9 cellular contexts compared by ENCODE assay signal in the genomic region with DNA sequence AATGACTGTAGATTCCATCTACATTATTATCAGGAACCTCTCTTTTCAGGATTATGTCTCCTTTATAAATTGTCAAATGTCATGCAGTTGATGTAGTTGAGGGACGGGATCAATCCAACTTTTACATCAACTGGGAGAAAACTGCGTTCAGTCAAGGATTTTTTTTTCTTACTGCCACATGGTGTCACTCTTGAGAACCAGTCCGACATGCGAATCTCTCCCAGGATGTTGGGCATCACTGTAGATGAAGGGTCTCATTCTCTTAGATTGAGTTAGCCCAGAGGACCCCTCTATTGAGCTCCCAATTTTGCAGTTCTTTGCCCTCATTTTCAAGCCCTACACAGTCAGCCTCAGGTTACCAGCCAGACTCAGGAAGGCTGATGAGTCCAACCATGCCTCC.
A peak's percentile ranks its signal among the peaks of the same experiment; 100 is the strongest.
DNase-seq lines count a peak whose midpoint lies in the region; ATAC-seq and TF ChIP-seq lines count a peak whose summit lies in the region.
"Had no signal": no experiment of that assay in that cellular context is flagged by ENCODE, and none has a peak within 500 bp of the region (broad histone marks: within the 10 kb centered on the region; RNA-seq: fewer than 3 reads in every experiment).

No MANE protein-coding gene starts in this region.

- no peaks in the 10 kb centered on the region for H3K79me2 ChIP-seq in H9 (ENCODE audit: insufficient read depth, low read length)

- no peak overlapping the region for H2AFZ ChIP-seq in H9 (ENCODE audit: low read length)

- no peaks in the 10 kb centered on the region for H3K79me1 ChIP-seq in H9 (ENCODE audit: insufficient read depth, low read depth, low read length, poor library complexity, severe bottlenecking)

- H4K91ac ChIP-seq in H9 (ENCODE audit: insufficient read length, low read depth, low read length): no peak overlapping the region

- H4K5ac ChIP-seq in H9 (ENCODE audit: insufficient read length, low read depth, low read length): no peak overlapping the region

- H3K27ac ChIP-seq in H9 (ENCODE audit: insufficient read length, low read depth, low read length): no peak overlapping the region
- no peak overlapping the region for H3K27ac ChIP-seq in uterus

- H3K9me3 ChIP-seq in H9 (ENCODE audit: control insufficient read depth, low read depth, low read length): no peaks in the 10 kb centered on the region
- no peaks in the 10 kb centered on the region for H3K9me3 ChIP-seq in uterus

- H3K4me3 Mint-ChIP-seq in H9: no peak overlapping the region
- H3K4me3 Mint-ChIP-seq: activated CD4-positive, alpha-beta T cell treated with anti-CD3 and anti-CD28 coated beads, Interleukin-2, amount 10 ng/mL, durations not matched to agents 7 days and 5 days had no signal

- H4K8ac ChIP-seq in H9 (replicated peaks; ENCODE audit: insufficient read length, low read depth, low read length): no peak overlapping the region

- no peak overlapping the region for H3K18ac ChIP-seq in H9 (ENCODE audit: insufficient read length, low read depth, low read length)

- H3K4me1 Mint-ChIP-seq in H9: peaks cover 13 to 15% of the 10 kb centered on the region in 2 experiments
- H3K4me1 Mint-ChIP-seq: activated CD4-positive, alpha-beta T cell treated with anti-CD3 and anti-CD28 coated beads, Interleukin-2, amount 10 ng/mL, durations not matched to agents 7 days and 5 days had no signal

- no peak overlapping the region for H3K4ac ChIP-seq in H9 (ENCODE audit: low read depth, low read length)

- no peak overlapping the region for H3K4me2 ChIP-seq in H9 (ENCODE audit: insufficient read depth, insufficient read length, low read length)

- TF ChIP-seq CTCF in H9 (conservative IDR thresholded peaks at IDR 0.05) (peak; percentile 65), uterus (IDR thresholded peaks at IDR 0.05) (no peak)

- intact Hi-C loops in uterus (cut with DNase I; ENCODE audit: low total_unique reads): no loop called here

- H2BK120ac ChIP-seq in H9 (ENCODE audit: low read depth, low read length, poor library complexity, severe bottlenecking): no peak overlapping the region

- no peaks in the 10 kb centered on the region for H3K36me3 ChIP-seq in uterus

- H3K27ac Mint-ChIP-seq in H9: peak overlapping the region in 1 of 3 experiments; percentile 86; a peak in 2 of 7 replicates
- H3K27ac Mint-ChIP-seq: activated CD4-positive, alpha-beta T cell treated with anti-CD3 and anti-CD28 coated beads, Interleukin-2, amount 10 ng/mL, durations not matched to agents 7 days and 5 days had no signal

- H3K27me3 Mint-ChIP-seq in H9 (ENCODE audit: low read depth): no peaks in the 10 kb centered on the region
- H3K27me3 Mint-ChIP-seq: activated CD4-positive, alpha-beta T cell treated with anti-CD3 and anti-CD28 coated beads, Interleukin-2, amount 10 ng/mL, durations not matched to agents 7 days and 5 days had no signal

- no peaks in the 10 kb centered on the region; the same call in 1 of the 2 replicates for H3K4me1 ChIP-seq in H9 (ENCODE audit: insufficient read depth, low read length)
- no peaks in the 10 kb centered on the region for H3K4me1 ChIP-seq in uterus

- no peak for ATAC-seq in GM21737 (IDR thresholded peaks at IDR 0.05; ENCODE audit: unreplicated experiment)

- no peak overlapping the region for H2BK15ac ChIP-seq in H9 (ENCODE audit: low read depth, low read length)

- peak; percentile 56 for DNase-seq in Ammon's horn (ENCODE audit: low spot score)
- peak; percentile 39 for DNase-seq in H9
- DNase-seq in SW480 (ENCODE audit: low spot score): peak; percentile 20
- DNase-seq in iris pigment epithelial cell (ENCODE audit: low read depth): peak; percentile 11
- DNase-seq in uterus: no peak
- no peak for DNase-seq in T-helper 2 cell
- no peak for DNase-seq in stimulated activated CD4-positive, alpha-beta T cell treated with anti-CD3 and anti-CD28 coated beads, Interleukin-2, amount 100 ng/mL, for 48 hours
- DNase-seq: activated CD4-positive, alpha-beta T cell treated with anti-CD3 and anti-CD28 coated beads, Interleukin-2, amount 10 ng/mL, durations not matched to agents 7 days and 5 days had no signal

- no peak overlapping the region for H3K56ac ChIP-seq in H9 (ENCODE audit: insufficient read length, low read depth, low read length)

- H3K36me3 Mint-ChIP-seq in H9 (ENCODE audit: insufficient read depth in 1 of 3, low read depth in 3 of 3): no peaks in the 10 kb centered on the region

- no peak overlapping the region for H3K23ac ChIP-seq in H9 (ENCODE audit: insufficient read length, low read depth, low read length)

- no peak overlapping the region for H2BK5ac ChIP-seq in H9 (ENCODE audit: insufficient read length, low read length)

- no peak overlapping the region for H2BK20ac ChIP-seq in H9 (ENCODE audit: low read depth, low read length, poor library complexity, severe bottlenecking)

- H3K27me3 ChIP-seq in H9 (ENCODE audit: insufficient read depth, low read length): no peaks in the 10 kb centered on the region
- no peaks in the 10 kb centered on the region for H3K27me3 ChIP-seq in uterus

- no peak overlapping the region for H3K9ac ChIP-seq in H9 (ENCODE audit: extremely low read depth, insufficient read length, low read length)

- no peak overlapping the region for H3K14ac ChIP-seq in H9 (ENCODE audit: insufficient read depth, low read length)

- TF ChIP-seq POLR2A in uterus (IDR thresholded peaks at IDR 0.05): no peak

- H3K4me3 ChIP-seq in uterus: no peak overlapping the region

- H3T11ph ChIP-seq in H9 (ENCODE audit: low read length): no peak overlapping the region

- no peaks in the 10 kb centered on the region for H4K20me1 ChIP-seq in H9 (ENCODE audit: control insufficient read depth, insufficient read depth, insufficient read length)

- no peaks in the 10 kb centered on the region for H3K23me2 ChIP-seq in H9 (ENCODE audit: insufficient read length, low read depth, low read length, poor library complexity, severe bottlenecking)

- H3K9me3 Mint-ChIP-seq in H9: no peaks in the 10 kb centered on the region
- H3K9me3 Mint-ChIP-seq: activated CD4-positive, alpha-beta T cell treated with anti-CD3 and anti-CD28 coated beads, Interleukin-2, amount 10 ng/mL, durations not matched to agents 7 days and 5 days had no signal

- H2BK12ac ChIP-seq in H9 (ENCODE audit: insufficient read length, low read depth, low read length): no peak overlapping the region

- no CpG with 5 or more reads among the region's 4 CpGs for WGBS in H9 (ENCODE audit: extremely low coverage, insufficient read length, low lambda C conversion rate)

- H2AK5ac ChIP-seq in H9 (ENCODE audit: insufficient read length, low read length): no peak overlapping the region

Comparison
In these comparisons a context has a peak if more than half of its experiments do, and no peak if none do; other contexts are left out.
1. DNase-seq: peak in Ammon's horn (single experiment), H9 (single experiment), SW480 (single experiment) and iris pigment epithelial cell (single experiment); none in uterus (0 of 2), T-helper 2 cell (0 of 5) and stimulated activated CD4-positive, alpha-beta T cell treated with anti-CD3 and anti-CD28 coated beads, Interleukin-2, amount 100 ng/mL, for 48 hours (0 of 2).